ENCODE assay signal across 8 cellular contexts in genomic region chr2:183037660-183038340, GRCh38. TPM values are rescaled to one million over a fixed set of nuclear protein-coding genes. Genes with fewer than 3 reads are reported as not detected.
A peak's percentile ranks its signal among the peaks of the same experiment; 100 is the strongest.
DNase-seq lines count a peak whose midpoint lies in the region; ATAC-seq and TF ChIP-seq lines count a peak whose summit lies in the region.

No MANE protein-coding gene starts in this region.

- H3K27me3 ChIP-seq in lower lobe of right lung (ENCODE audit: low read depth): peaks cover 12% of the 10 kb centered on the region

- H3K36me3 ChIP-seq in lower lobe of right lung: no peaks in the 10 kb centered on the region

- DNase-seq in D341Med (ENCODE audit: low spot score) (peak; percentile 69), dermis microvascular lymphatic vessel endothelial cell (ENCODE audit: low read depth in 2 of 2) (peak; percentile 6 to 48), lower lobe of right lung (peak; percentile 61), dedifferentiated amniotic fluid mesenchymal stem cell (ENCODE audit: extremely low spot score) (no peak)
- DNase-seq in stimulated activated CD8-positive, alpha-beta memory T cell treated with anti-CD3 and anti-CD28 coated beads, Interleukin-15, amount 100 ng/mL, for 24 hours (ENCODE audit: low read depth): peak; percentile 6

- intact Hi-C loops in lower lobe of right lung (cut with DNase I): no loop called here

- TF ChIP-seq CTCF in WI38 (IDR thresholded peaks at IDR 0.05; ENCODE audit: low read depth, low read length) (no peak), lower lobe of right lung (IDR thresholded peaks at IDR 0.05) (no peak)

- peak overlapping the region; percentile 95 for H3K27ac ChIP-seq in lower lobe of right lung

- H3K9me3 ChIP-seq in lower lobe of right lung: no peaks in the 10 kb centered on the region

- peaks cover 41% of the 10 kb centered on the region for H3K4me1 ChIP-seq in lower lobe of right lung

- peak overlapping the region; percentile 89 for H3K4me3 ChIP-seq in WI38 (ENCODE audit: low read depth, low read length)
- peak overlapping the region; percentile 71 for H3K4me3 ChIP-seq in lower lobe of right lung

- peak; percentile 51 for ATAC-seq in GM19397 (IDR thresholded peaks at IDR 0.05; ENCODE audit: unreplicated experiment)
- ATAC-seq in HG03442 (IDR thresholded peaks at IDR 0.05; ENCODE audit: unreplicated experiment): peak; percentile 33
- ATAC-seq in lower lobe of right lung: peak; percentile 75 to 77

RNA-seq across cellular contexts. Expression of gene NCKAP1, which starts 0.5 kb away (rescaled TPM):
- 97.3 and 165 TPM in 2 replicates for total RNA-seq in dermis microvascular lymphatic vessel endothelial cell
- 96.8 TPM for total RNA-seq in lower lobe of right lung

RNA-seq across cellular contexts. Expression of gene DUSP19, which starts 40.7 kb away (rescaled TPM):
- total RNA-seq in dermis microvascular lymphatic vessel endothelial cell (2.1 and 2.4 TPM in 2 replicates), lower lobe of right lung (5.6 TPM)
